ENCODE assay signal across 8 cellular contexts in genomic region chr2:174248187-174248997, GRCh38. TPM values are rescaled to one million over a fixed set of nuclear protein-coding genes. Genes with fewer than 3 reads are reported as not detected.
DNase-seq lines count a peak whose midpoint lies in the region; ATAC-seq and TF ChIP-seq lines count a peak whose summit lies in the region.

Gene OLA1 (minus strand): TSS chr2:174248532. CDS start chr2:174246815, 1,717 bp downstream.

- H3K4me1 ChIP-seq in Peyer's patch: peaks cover 0 to 11% (median 4%) of the 10 kb centered on the region in 4 donors
- peaks cover 4% of the 10 kb centered on the region for H3K4me1 ChIP-seq in muscle layer of colon (ENCODE audit: insufficient read depth, low read length)

- peak; percentile 91 for DNase-seq in DMS79 treated with DMSO at 0.1 percent for 48 hours (lab: John Stamatoyannopoulos, UW)
- DNase-seq in Peyer's patch: peak; percentile 91 to 97 (median 97)
- peak; percentile 97 to 98 for DNase-seq in activated T-cell treated with anti-CD3 and anti-CD28 coated beads, Interleukin-2, amount 50 U/mL, for 48 hours
- DNase-seq in stimulated activated CD8-positive, alpha-beta memory T cell treated with anti-CD3 and anti-CD28 coated beads, Interleukin-7, amount 100 ng/mL, for 1 hour (ENCODE audit: low read depth in 2 of 2): peak; percentile 90 to 93

- ATAC-seq in GM21825 (IDR thresholded peaks at IDR 0.05; ENCODE audit: unreplicated experiment) (peak; percentile 96), esophagus mucosa (peak; percentile 100)

- H3K4me3 ChIP-seq in Peyer's patch (peak within 1 kb of the TSS; percentile 58 to 92 (median 76)), muscle layer of colon (ENCODE audit: low read depth in 1 of 2, low read length in 2 of 2) (peak within 1 kb of the TSS; percentile 63 to 80)

- H3K9me3 ChIP-seq in KOPT-K1 (ENCODE audit: insufficient read depth, low read length, poor library complexity, severe bottlenecking) (no peaks in the 10 kb centered on the region), Peyer's patch (no peaks in the 10 kb centered on the region), muscle layer of colon (ENCODE audit: low read length) (no peaks in the 10 kb centered on the region)

- H3K36me3 ChIP-seq in KOPT-K1 (ENCODE audit: insufficient read depth, low read length) (peaks cover 29% of the 10 kb centered on the region), Peyer's patch (no peaks in the 10 kb centered on the region), muscle layer of colon (ENCODE audit: insufficient read depth, low read length) (no peaks in the 10 kb centered on the region)

- no peaks in the 10 kb centered on the region for H3K27me3 ChIP-seq in Peyer's patch
- H3K27me3 ChIP-seq in muscle layer of colon (ENCODE audit: control insufficient read depth in 1 of 2, insufficient read depth in 2 of 2, low read length in 2 of 2): no peaks in the 10 kb centered on the region

- H3K9ac ChIP-seq in muscle layer of colon (ENCODE audit: low read length): peak within 1 kb of the TSS; percentile 59

- H3K27ac ChIP-seq in KOPT-K1 (ENCODE audit: low read depth, low read length, poor library complexity, severe bottlenecking) (peak within 1 kb of the TSS; percentile 70), Peyer's patch (peak within 1 kb of the TSS; percentile 68 to 83 (median 80)), muscle layer of colon (ENCODE audit: low read depth, low read length) (peak within 1 kb of the TSS; percentile 85)

- TF ChIP-seq CTCF in Peyer's patch (IDR thresholded peaks at IDR 0.05): peak in 2 of 6 experiments; percentile 22 to 32

- peak; percentile 19 to 40 for TF ChIP-seq POLR2A in Peyer's patch (IDR thresholded peaks at IDR 0.05)

RNA-seq across cellular contexts. Expression of gene OLA1, which starts in this region (rescaled TPM):
- total RNA-seq in Peyer's patch (10 to 100 TPM; 34.0 to 52.8 (median 35.5) TPM), esophagus mucosa (74.7 TPM)

Comparison
In these comparisons a context has a peak if more than half of its experiments do, and no peak if none do; other contexts are left out.
1. Peak in every context shown above with its lines: DNase-seq, ATAC-seq, H3K4me3 ChIP-seq and H3K27ac ChIP-seq.